In the genomic region with DNA sequence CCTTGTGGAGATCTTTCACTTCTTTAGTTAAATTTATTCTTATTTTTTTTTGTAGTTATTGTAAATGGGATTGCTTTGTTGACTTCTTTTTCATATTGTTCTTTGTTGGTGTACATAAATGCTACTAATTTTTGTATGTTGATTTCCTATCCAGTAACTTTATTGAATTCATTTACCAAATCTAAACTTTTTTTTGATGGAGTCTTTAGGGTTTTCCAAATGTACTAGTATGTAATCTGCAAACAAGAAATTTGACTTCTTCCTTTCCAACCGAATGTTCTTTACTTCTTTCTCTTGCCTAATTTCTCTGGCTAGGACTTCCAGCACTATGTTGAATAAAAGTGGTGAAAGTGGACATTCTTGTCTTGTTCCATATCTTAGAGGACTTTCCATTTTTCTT, we compare ENCODE assay signal across 9 cellular contexts. TPM values are rescaled to one million over a fixed set of nuclear protein-coding genes. Genes with fewer than 3 reads are reported as not detected.
"Had no signal": no experiment of that assay in that cellular context is flagged by ENCODE, and none has a peak within 500 bp of the region (broad histone marks: within the 10 kb centered on the region; RNA-seq: fewer than 3 reads in every experiment).

No MANE protein-coding gene starts in this region.

- H3K4me3 Mint-ChIP-seq: IgD-negative memory B cell had no signal

- H3K36me3 Mint-ChIP-seq: IgD-negative memory B cell had no signal

- ATAC-seq: HepG2, K562 had no signal

- FAIRE-seq: K562 had no signal

- DNase-seq: IMR-90, KBM-7, KG1 had no signal

- H3K4me3 ChIP-seq: K562 had no signal

- H3K27ac ChIP-seq: HL-60 had no signal

RNA-seq across cellular contexts. Expression of a gene that starts 41.8 kb away (rescaled TPM):
- total RNA-seq: HepG2, HT-29, HT1080, IMR-90 had no signal
- polyA plus RNA-seq: IgD-negative memory B cell, IMR-90 had no signal
